1 cellular context compared by ENCODE assay signal in the genomic region with DNA sequence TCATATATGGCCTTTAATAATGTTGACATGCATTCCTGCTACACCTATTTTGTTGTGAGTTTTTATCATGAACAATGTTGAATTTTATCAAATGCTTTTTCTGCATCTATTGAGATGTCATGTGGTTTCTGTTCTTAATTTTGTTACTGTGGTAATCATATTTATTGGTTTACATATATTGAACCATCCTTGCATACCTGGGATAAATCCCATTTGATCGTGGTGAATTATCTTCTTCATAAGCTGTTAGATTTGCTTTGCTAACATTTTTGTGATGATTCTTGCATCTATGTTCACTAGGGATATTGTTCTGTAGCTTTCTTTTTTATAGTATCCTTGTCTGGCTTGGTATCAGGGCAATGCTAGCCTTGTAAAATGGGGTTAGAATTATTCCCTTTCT.
TF ChIP-seq lines count a peak whose summit lies in the region.

No MANE protein-coding gene starts in this region.

TF ChIP-seq in K562, 482 proteins besides CTCF, POLR2A, EP300 and RAD21 (continued from another document):
- TF ChIP-seq, protein P1, sequence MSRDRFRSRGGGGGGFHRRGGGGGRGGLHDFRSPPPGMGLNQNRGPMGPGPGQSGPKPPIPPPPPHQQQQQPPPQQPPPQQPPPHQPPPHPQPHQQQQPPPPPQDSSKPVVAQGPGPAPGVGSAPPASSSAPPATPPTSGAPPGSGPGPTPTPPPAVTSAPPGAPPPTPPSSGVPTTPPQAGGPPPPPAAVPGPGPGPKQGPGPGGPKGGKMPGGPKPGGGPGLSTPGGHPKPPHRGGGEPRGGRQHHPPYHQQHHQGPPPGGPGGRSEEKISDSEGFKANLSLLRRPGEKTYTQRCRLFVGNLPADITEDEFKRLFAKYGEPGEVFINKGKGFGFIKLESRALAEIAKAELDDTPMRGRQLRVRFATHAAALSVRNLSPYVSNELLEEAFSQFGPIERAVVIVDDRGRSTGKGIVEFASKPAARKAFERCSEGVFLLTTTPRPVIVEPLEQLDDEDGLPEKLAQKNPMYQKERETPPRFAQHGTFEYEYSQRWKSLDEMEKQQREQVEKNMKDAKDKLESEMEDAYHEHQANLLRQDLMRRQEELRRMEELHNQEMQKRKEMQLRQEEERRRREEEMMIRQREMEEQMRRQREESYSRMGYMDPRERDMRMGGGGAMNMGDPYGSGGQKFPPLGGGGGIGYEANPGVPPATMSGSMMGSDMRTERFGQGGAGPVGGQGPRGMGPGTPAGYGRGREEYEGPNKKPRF (IDR thresholded peaks at IDR 0.05; ENCODE audit: low read depth, low read length): no peak
- TF ChIP-seq, protein P2, sequence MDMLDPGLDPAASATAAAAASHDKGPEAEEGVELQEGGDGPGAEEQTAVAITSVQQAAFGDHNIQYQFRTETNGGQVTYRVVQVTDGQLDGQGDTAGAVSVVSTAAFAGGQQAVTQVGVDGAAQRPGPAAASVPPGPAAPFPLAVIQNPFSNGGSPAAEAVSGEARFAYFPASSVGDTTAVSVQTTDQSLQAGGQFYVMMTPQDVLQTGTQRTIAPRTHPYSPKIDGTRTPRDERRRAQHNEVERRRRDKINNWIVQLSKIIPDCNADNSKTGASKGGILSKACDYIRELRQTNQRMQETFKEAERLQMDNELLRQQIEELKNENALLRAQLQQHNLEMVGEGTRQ (CRISPR knock-in tag; IDR thresholded peaks at IDR 0.05): no peak
- TF ChIP-seq CC2D1A (IDR thresholded peaks at IDR 0.05) (no peak), NUFIP1 (IDR thresholded peaks at IDR 0.05; ENCODE audit: partially characterized antibody) (no peak), TAF15 (IDR thresholded peaks at IDR 0.05; ENCODE audit: low read depth, low read length) (no peak), RBM25 (IDR thresholded peaks at IDR 0.05; ENCODE audit: low read depth, low read length, severe bottlenecking) (no peak)
